In genomic region chr3:62098646-62099365, GRCh38 we compare ENCODE assay signal across 1 cellular context.
TF ChIP-seq lines count a peak whose summit lies in the region.

No MANE protein-coding gene starts in this region.

TF ChIP-seq in IMR-90, 13 proteins besides CTCF, POLR2A, EP300 and RAD21 (continued from another document):
- TF ChIP-seq, protein P1, sequence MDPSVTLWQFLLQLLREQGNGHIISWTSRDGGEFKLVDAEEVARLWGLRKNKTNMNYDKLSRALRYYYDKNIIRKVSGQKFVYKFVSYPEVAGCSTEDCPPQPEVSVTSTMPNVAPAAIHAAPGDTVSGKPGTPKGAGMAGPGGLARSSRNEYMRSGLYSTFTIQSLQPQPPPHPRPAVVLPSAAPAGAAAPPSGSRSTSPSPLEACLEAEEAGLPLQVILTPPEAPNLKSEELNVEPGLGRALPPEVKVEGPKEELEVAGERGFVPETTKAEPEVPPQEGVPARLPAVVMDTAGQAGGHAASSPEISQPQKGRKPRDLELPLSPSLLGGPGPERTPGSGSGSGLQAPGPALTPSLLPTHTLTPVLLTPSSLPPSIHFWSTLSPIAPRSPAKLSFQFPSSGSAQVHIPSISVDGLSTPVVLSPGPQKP (IDR thresholded peaks at IDR 0.05; ENCODE audit: borderline replicate concordance, low read depth, low read length), result no peak
- TF ChIP-seq MAFK (IDR thresholded peaks at IDR 0.05; ENCODE audit: low read depth, low read length), result no peak
- no peak for TF ChIP-seq MAZ (IDR thresholded peaks at IDR 0.05; ENCODE audit: borderline replicate concordance, low read depth, low read length)
- no peak for TF ChIP-seq SMC3 (IDR thresholded peaks at IDR 0.05; ENCODE audit: low read depth, low read length)
- TF ChIP-seq MXI1 (IDR thresholded peaks at IDR 0.05; ENCODE audit: borderline replicate concordance, low read depth, low read length), result no peak
